In the genomic region with DNA sequence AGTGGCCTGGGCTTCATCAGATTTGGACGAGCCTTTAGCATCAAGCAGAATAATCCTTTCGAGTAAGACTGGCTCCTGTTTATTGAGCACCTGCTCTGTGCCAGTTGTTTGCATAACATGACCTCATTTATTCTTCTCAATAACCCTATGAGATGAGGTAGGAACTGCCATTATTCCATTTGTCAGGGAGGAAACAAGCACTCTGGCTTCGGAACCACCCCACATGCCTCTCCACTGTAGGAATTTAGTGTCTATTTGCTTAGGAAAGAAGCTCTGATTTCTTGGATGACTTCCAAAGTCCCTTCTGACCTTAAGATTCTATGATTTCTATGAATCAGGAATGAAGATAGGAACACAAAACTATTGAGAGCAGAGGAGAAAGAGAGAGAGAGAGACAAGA, we compare ENCODE assay signal across 25 cellular contexts. TPM values are rescaled to one million over a fixed set of nuclear protein-coding genes. Genes with fewer than 3 reads are reported as not detected.
DNase-seq lines count a peak whose midpoint lies in the region; FAIRE-seq and TF ChIP-seq lines count a peak whose summit lies in the region.
"Had no signal": no experiment of that assay in that cellular context is flagged by ENCODE, and none has a peak within 500 bp of the region (broad histone marks: within the 10 kb centered on the region; RNA-seq: fewer than 3 reads in every experiment).

No MANE protein-coding gene starts in this region.

- TF ChIP-seq CTCF in Caco-2 (IDR thresholded peaks at IDR 0.05; ENCODE audit: insufficient read depth in 1 of 2, low read depth in 1 of 2, low read length in 1 of 2, severe bottlenecking in 1 of 2, unreplicated experiment in 1 of 2), result no peak
- TF ChIP-seq CTCF in fibroblast of lung (conservative IDR thresholded peaks at IDR 0.05 in 1 of 2, IDR thresholded peaks at IDR 0.05 in 1 of 2; ENCODE audit: low read depth in 1 of 2, low read length in 2 of 2), result no peak
- no peak for TF ChIP-seq CTCF in osteocyte (IDR thresholded peaks at IDR 0.05)

- H3K4me1 Mint-ChIP-seq in Caco-2 (ENCODE audit: low read depth, unreplicated experiment), result peaks cover 38% of the 10 kb centered on the region
- H3K4me1 Mint-ChIP-seq in osteocyte (ENCODE audit: unreplicated experiment), result peaks cover 57% of the 10 kb centered on the region
- no peaks in the 10 kb centered on the region for H3K4me1 Mint-ChIP-seq in activated CD4-positive, alpha-beta memory T cell treated with anti-CD3 and anti-CD28 coated beads for 36 hours (ENCODE audit: low read depth)
- H3K4me1 Mint-ChIP-seq: activated B cell treated with CpG ODN at 0.5 μM for 24 hours; CD4-positive, alpha-beta memory T cell had no signal

- H3K4me3 ChIP-seq in Caco-2 (ENCODE audit: low read depth, low read length) (no peak overlapping the region), fibroblast of lung (replicated peaks in 1 of 4; ENCODE audit: control extremely low read depth in 1 of 4, insufficient read depth in 1 of 4, low read depth in 3 of 4, low read length in 4 of 4) (no peak overlapping the region), Karpas-422 (ENCODE audit: low read length) (no peak overlapping the region)
- H3K4me3 ChIP-seq: thyroid gland had no signal

- H3K9ac ChIP-seq in fibroblast of lung (ENCODE audit: insufficient read depth, low read length) (no peak overlapping the region), Karpas-422 (ENCODE audit: low read length) (no peak overlapping the region)

- H3K27ac Mint-ChIP-seq in Caco-2 (ENCODE audit: unreplicated experiment) (peak overlapping the region; percentile 47), osteocyte (ENCODE audit: unreplicated experiment) (peak overlapping the region; percentile 47)
- no peak overlapping the region for H3K27ac Mint-ChIP-seq in activated CD4-positive, alpha-beta memory T cell treated with anti-CD3 and anti-CD28 coated beads for 36 hours
- H3K27ac Mint-ChIP-seq: activated B cell treated with CpG ODN at 0.5 μM for 24 hours; activated CD8-positive, alpha-beta T cell treated with anti-CD3 and anti-CD28 coated beads for 36 hours; activated naive CD4-positive, alpha-beta T cell treated with anti-CD3 and anti-CD28 coated beads, Interleukin-2, amount 50 U/mL, for 72 hours; CD4-positive, alpha-beta memory T cell; stimulated activated memory B cell treated with anti-CD40 and anti-IgM and Interleukin-4, amounts not matched to agents 10 μg/mL and 1 μg/mL and 100 μg/mL, for 72 hours; T-helper 17 cell had no signal

- H3K36me3 Mint-ChIP-seq in Caco-2 (ENCODE audit: insufficient read depth, unreplicated experiment) (peaks cover 76% of the 10 kb centered on the region), osteocyte (ENCODE audit: unreplicated experiment) (peaks cover 21% of the 10 kb centered on the region)
- H3K36me3 Mint-ChIP-seq in activated CD4-positive, alpha-beta memory T cell treated with anti-CD3 and anti-CD28 coated beads for 36 hours, result peaks cover 8% of the 10 kb centered on the region

- H3K9me3 ChIP-seq in Caco-2 (no peaks in the 10 kb centered on the region), fibroblast of lung (ENCODE audit: control insufficient read depth, insufficient read depth, low read depth, low read length) (no peaks in the 10 kb centered on the region), Karpas-422 (ENCODE audit: low read length) (no peaks in the 10 kb centered on the region)
- H3K9me3 ChIP-seq: thyroid gland had no signal

- no peak for FAIRE-seq in RCC 7860 (lab: Jason Lieb, UNC)
- FAIRE-seq: bronchial epithelial cell, islet of Langerhans had no signal

- no peaks in the 10 kb centered on the region for H3K9me3 Mint-ChIP-seq in Caco-2 (ENCODE audit: unreplicated experiment)
- H3K9me3 Mint-ChIP-seq in osteocyte (ENCODE audit: unreplicated experiment), result no peaks in the 10 kb centered on the region
- H3K9me3 Mint-ChIP-seq in activated CD4-positive, alpha-beta memory T cell treated with anti-CD3 and anti-CD28 coated beads for 36 hours, result peaks cover 8% of the 10 kb centered on the region
- H3K9me3 Mint-ChIP-seq: stimulated activated memory B cell treated with anti-CD40 and anti-IgM and Interleukin-4, amounts not matched to agents 10 μg/mL and 1 μg/mL and 100 μg/mL, for 72 hours had no signal

- CTCF ChIA-PET in Caco-2 (lab: Charles Lee), result no interaction called here
- CTCF ChIA-PET in activated CD4-positive, alpha-beta memory T cell treated with anti-CD3 and anti-CD28 coated beads for 36 hours (lab: Charles Lee), result no interaction called here

- intact Hi-C loops in Caco-2 (cut with micrococcal nuclease; ENCODE audit: unreplicated experiment), result loop anchor here (5.0 kb wide), 1 partner anchor 34 kb away; no protein-coding TSS in a partner anchor
- intact Hi-C loops in activated CD4-positive, alpha-beta memory T cell treated with anti-CD3 and anti-CD28 coated beads for 36 hours (cut with micrococcal nuclease), result no loop called here

- no peaks in the 10 kb centered on the region for H3K9me2 ChIP-seq in Karpas-422 (replicated peaks; ENCODE audit: insufficient read depth, low read length)

- no peak overlapping the region for H3K4me2 ChIP-seq in fibroblast of lung (ENCODE audit: extremely low read depth, insufficient read depth, low read length)
- no peak overlapping the region for H3K4me2 ChIP-seq in Karpas-422 (ENCODE audit: low read depth, low read length, poor library complexity, severe bottlenecking)

- H2AFZ ChIP-seq in fibroblast of lung (ENCODE audit: low read length), result no peak overlapping the region
- H2AFZ ChIP-seq in Karpas-422 (ENCODE audit: low read length), result no peak overlapping the region

- H4K20me1 ChIP-seq in fibroblast of lung (ENCODE audit: control insufficient read depth, extremely low read depth, insufficient read depth, low read length) (no peaks in the 10 kb centered on the region), Karpas-422 (ENCODE audit: insufficient read depth, low read depth, low read length) (peaks cover 82% of the 10 kb centered on the region)

- POLR2A ChIA-PET in Caco-2 (lab: Charles Lee), result no interaction called here
- POLR2A ChIA-PET in activated CD4-positive, alpha-beta memory T cell treated with anti-CD3 and anti-CD28 coated beads for 36 hours (lab: Charles Lee), result no interaction called here

- H3K4me1 ChIP-seq in Caco-2 (peaks cover 31% of the 10 kb centered on the region), fibroblast of lung (ENCODE audit: control insufficient read depth, extremely low read depth, insufficient read depth, low read length) (peaks cover 27% of the 10 kb centered on the region), Karpas-422 (ENCODE audit: low read length) (peaks cover 34% of the 10 kb centered on the region)
- H3K4me1 ChIP-seq: thyroid gland had no signal

- H3K27me3 Mint-ChIP-seq in Caco-2 (ENCODE audit: insufficient read depth, unreplicated experiment) (no peaks in the 10 kb centered on the region), osteocyte (ENCODE audit: unreplicated experiment) (no peaks in the 10 kb centered on the region)
- no peaks in the 10 kb centered on the region for H3K27me3 Mint-ChIP-seq in activated CD4-positive, alpha-beta memory T cell treated with anti-CD3 and anti-CD28 coated beads for 36 hours
- H3K27me3 Mint-ChIP-seq: activated B cell treated with CpG ODN at 0.5 μM for 24 hours; stimulated activated memory B cell treated with anti-CD40 and anti-IgM and Interleukin-4, amounts not matched to agents 10 μg/mL and 1 μg/mL and 100 μg/mL, for 72 hours had no signal

- no TSS peak for BruUV-seq in Caco-2 (replicated peaks; lab: Mats Ljungman, UMichigan)

- H3K36me3 ChIP-seq in Caco-2 (ENCODE audit: control insufficient read depth, insufficient read depth, low read length), result peaks cover 1% of the 10 kb centered on the region; the same call in 1 of the 2 replicates
- H3K36me3 ChIP-seq in fibroblast of lung (ENCODE audit: control insufficient read depth, insufficient read depth, low read length), result peaks cover 9% of the 10 kb centered on the region
- peaks cover 85% of the 10 kb centered on the region for H3K36me3 ChIP-seq in Karpas-422 (ENCODE audit: insufficient read depth, low read length)
- H3K36me3 ChIP-seq: thyroid gland had no signal

- DNase-seq in Caco-2 (no peak), RCC 7860 (ENCODE audit: low spot score) (peak; percentile 23), fibroblast of lung (ENCODE audit: low read depth in 2 of 2) (peak; percentile 50 to 52), osteocyte (ENCODE audit: extremely low spot score, unreplicated experiment) (no peak), NK-92 (lab: John Stamatoyannopoulos, UW; ENCODE audit: unreplicated experiment) (no peak), GM03348 (ENCODE audit: low spot score) (no peak), Karpas-422 (no peak)
- DNase-seq in activated CD4-positive, alpha-beta memory T cell treated with anti-CD3 and anti-CD28 coated beads for 36 hours, result no peak
- DNase-seq: activated B cell treated with CpG ODN at 0.5 μM for 24 hours; activated CD8-positive, alpha-beta T cell treated with anti-CD3 and anti-CD28 coated beads for 36 hours; activated T-cell treated with anti-CD3 and anti-CD28 coated beads, Interleukin-2, amount 50 U/mL, for 48 hours; CD4-positive, alpha-beta memory T cell; DND-41; erythroblast; HCEC 1CT; head of caudate nucleus; midbrain; NCI-H1105; NCI-H524 treated with DMSO at 0.1 percent for 48 hours; T-helper 17 cell; thyroid gland had no signal

- H3K27me3 ChIP-seq in Caco-2 (replicated peaks; ENCODE audit: control insufficient read depth, insufficient read depth, low read length) (no peaks in the 10 kb centered on the region), fibroblast of lung (ENCODE audit: control insufficient read depth, insufficient read depth, low read length) (no peaks in the 10 kb centered on the region), Karpas-422 (ENCODE audit: low read length) (no peaks in the 10 kb centered on the region)
- H3K27me3 ChIP-seq: thyroid gland had no signal

- H3K27ac ChIP-seq in fibroblast of lung (ENCODE audit: insufficient read depth, low read length) (peak overlapping the region; percentile 29), Karpas-422 (ENCODE audit: low read length) (no peak overlapping the region)
- H3K27ac ChIP-seq: thyroid gland had no signal

- H3K79me2 ChIP-seq in fibroblast of lung (ENCODE audit: control insufficient read depth, insufficient read depth, low read length) (peaks cover 96% of the 10 kb centered on the region), Karpas-422 (ENCODE audit: low read length) (peaks cover 99% of the 10 kb centered on the region)

- H3K4me3 Mint-ChIP-seq in Caco-2 (ENCODE audit: unreplicated experiment), result no peak overlapping the region
- H3K4me3 Mint-ChIP-seq in osteocyte (ENCODE audit: unreplicated experiment), result no peak overlapping the region
- H3K4me3 Mint-ChIP-seq in activated CD4-positive, alpha-beta memory T cell treated with anti-CD3 and anti-CD28 coated beads for 36 hours, result no peak overlapping the region
- H3K4me3 Mint-ChIP-seq: activated B cell treated with CpG ODN at 0.5 μM for 24 hours; activated CD8-positive, alpha-beta T cell treated with anti-CD3 and anti-CD28 coated beads for 36 hours; CD4-positive, alpha-beta memory T cell; stimulated activated memory B cell treated with anti-CD40 and anti-IgM and Interleukin-4, amounts not matched to agents 10 μg/mL and 1 μg/mL and 100 μg/mL, for 72 hours; T-helper 17 cell had no signal

RNA-seq across cellular contexts. Expression of gene SAMD4A, which starts 11.0 kb away (rescaled TPM):
- 60.4 and 60.8 TPM in 2 replicates for total RNA-seq in Caco-2 (2022)
- total RNA-seq in fibroblast of lung, result 25.9 and 39.8 TPM in 2 replicates
- 9.3 and 12.2 TPM in 2 replicates for polyA plus RNA-seq in fibroblast of lung
- 25.1 and 29.4 TPM in 2 replicates for polyA plus RNA-seq in fibroblast of lung (2012)
- polyA minus RNA-seq in fibroblast of lung (ENCODE audit: low replicate concordance), result 52.1 and 114 TPM in 2 replicates
- total RNA-seq in osteocyte, result 36.5 and 39.1 TPM in 2 replicates
- 1 to 10 TPM; 2.4 to 2.6 TPM for total RNA-seq in activated CD4-positive, alpha-beta memory T cell treated with anti-CD3 and anti-CD28 coated beads for 36 hours
- total RNA-seq in Karpas-422 (2014; rRNA removed; shearing (Covaris generic); ENCODE audit: low replicate concordance), result 77.2 and 94.7 TPM in 2 replicates

Comparison
In these comparisons a context has a peak if more than half of its experiments do, and no peak if none do; other contexts are left out.
1. DNase-seq: peak in RCC 7860 (single experiment) and fibroblast of lung (2 of 2); none in Caco-2 (0 of 2), osteocyte (single experiment), activated CD4-positive, alpha-beta memory T cell treated with anti-CD3 and anti-CD28 coated beads for 36 hours (single experiment), NK-92 (single experiment), GM03348 (single experiment) and Karpas-422 (single experiment).